Comparison of ENCODE assay signal across 30 cellular contexts in genomic region chr4:62208921-62209320, GRCh38.
"Had no signal": no experiment of that assay in that cellular context is flagged by ENCODE, and none has a peak within 500 bp of the region (broad histone marks: within the 10 kb centered on the region; RNA-seq: fewer than 3 reads in every experiment).

No MANE protein-coding gene starts in this region.

- H3K27me3 ChIP-seq: brain microvascular endothelial cell had no signal

- H3K4me1 Mint-ChIP-seq: activated CD4-positive, alpha-beta memory T cell treated with anti-CD3 and anti-CD28 coated beads, Interleukin-2, amount 10 ng/mL, durations not matched to agents 7 days and 5 days; activated CD4-positive, alpha-beta T cell treated with anti-CD3 and anti-CD28 coated beads, Interleukin-2, amount 10 ng/mL, durations not matched to agents 7 days and 5 days; central memory CD8-positive, alpha-beta T cell had no signal

- H3K36me3 ChIP-seq: brain microvascular endothelial cell had no signal

- ATAC-seq: activated T-cell treated with anti-CD3 and anti-CD28 coated beads, Interleukin-2, amount 50 U/mL, for 72 hours; esophagus mucosa had no signal

- H3K27ac ChIP-seq: brain microvascular endothelial cell, coronary artery, dorsolateral prefrontal cortex had no signal

- H3K4me3 ChIP-seq: coronary artery, dorsolateral prefrontal cortex had no signal

- H3K27me3 Mint-ChIP-seq: activated CD4-positive, alpha-beta memory T cell treated with anti-CD3 and anti-CD28 coated beads, Interleukin-2, amount 10 ng/mL, durations not matched to agents 7 days and 5 days; activated CD4-positive, alpha-beta T cell treated with anti-CD3 and anti-CD28 coated beads, Interleukin-2, amount 10 ng/mL, durations not matched to agents 7 days and 5 days; activated naive CD8-positive, alpha-beta T cell; activated T-cell treated with anti-CD3 and anti-CD28 coated beads, Interleukin-2, amount 50 U/mL, for 24 hours; central memory CD8-positive, alpha-beta T cell; dendritic cell treated with granulocyte-macrophage colony-stimulating factor and Interleukin-4, amounts not matched to agents 40 ng/mL and 50 ng/mL, for 4 days had no signal

- H3K36me3 Mint-ChIP-seq: activated naive CD8-positive, alpha-beta T cell; WTC11 had no signal

- H3K4me3 Mint-ChIP-seq: activated CD4-positive, alpha-beta memory T cell treated with anti-CD3 and anti-CD28 coated beads, Interleukin-2, amount 10 ng/mL, durations not matched to agents 7 days and 5 days; activated CD4-positive, alpha-beta T cell treated with anti-CD3 and anti-CD28 coated beads, Interleukin-2, amount 10 ng/mL, durations not matched to agents 7 days and 5 days; activated naive CD8-positive, alpha-beta T cell; activated T-cell treated with anti-CD3 and anti-CD28 coated beads, Interleukin-2, amount 50 U/mL, for 24 hours; activated T-cell treated with anti-CD3 and anti-CD28 coated beads, Interleukin-2, amount 50 U/mL, for 72 hours; central memory CD8-positive, alpha-beta T cell; dendritic cell treated with granulocyte-macrophage colony-stimulating factor and Interleukin-4, amounts not matched to agents 40 ng/mL and 50 ng/mL, for 4 days; endodermal cell; WTC11 had no signal

- H3K9me3 Mint-ChIP-seq: dendritic cell treated with granulocyte-macrophage colony-stimulating factor and Interleukin-4, amounts not matched to agents 40 ng/mL and 50 ng/mL, for 4 days; endodermal cell; WTC11 had no signal

- FAIRE-seq: astrocyte, bronchial epithelial cell, frontal cortex had no signal

- H3K27ac Mint-ChIP-seq: activated CD4-positive, alpha-beta memory T cell treated with anti-CD3 and anti-CD28 coated beads, Interleukin-2, amount 10 ng/mL, durations not matched to agents 7 days and 5 days; activated CD4-positive, alpha-beta T cell treated with anti-CD3 and anti-CD28 coated beads, Interleukin-2, amount 10 ng/mL, durations not matched to agents 7 days and 5 days; activated naive CD8-positive, alpha-beta T cell; activated T-cell treated with anti-CD3 and anti-CD28 coated beads, Interleukin-2, amount 50 U/mL, for 24 hours; activated T-cell treated with anti-CD3 and anti-CD28 coated beads, Interleukin-2, amount 50 U/mL, for 72 hours; dendritic cell treated with granulocyte-macrophage colony-stimulating factor and Interleukin-4, amounts not matched to agents 40 ng/mL and 50 ng/mL, for 4 days; endodermal cell; WTC11 had no signal

- DNase-seq: activated CD4-positive, alpha-beta memory T cell treated with anti-CD3 and anti-CD28 coated beads, Interleukin-2, amount 10 ng/mL, durations not matched to agents 7 days and 5 days; activated CD4-positive, alpha-beta T cell treated with anti-CD3 and anti-CD28 coated beads for 1 hour; activated CD4-positive, alpha-beta T cell treated with anti-CD3 and anti-CD28 coated beads for 4 hours; activated CD4-positive, alpha-beta T cell treated with anti-CD3 and anti-CD28 coated beads, Interleukin-2, amount 10 ng/mL, durations not matched to agents 7 days and 5 days; activated CD4-positive, alpha-beta T cell treated with anti-CD3 and anti-CD28 coated beads, Interleukin-2, amount 50 U/mL, for 4 hours; activated CD8-positive, alpha-beta memory T cell treated with anti-CD3 and anti-CD28 coated beads, Interleukin-2, amount 50 U/mL, for 48 hours; activated gamma-delta T cell; activated naive CD4-positive, alpha-beta T cell treated with anti-CD3 and anti-CD28 coated beads, Interleukin-2, amount 50 U/mL, for 16 hours; activated naive CD4-positive, alpha-beta T cell treated with Interleukin-2 at 50 U/mL for 16 hours; activated T-cell treated with anti-CD3 and anti-CD28 coated beads for 4 hours; activated T-cell treated with anti-CD3 and anti-CD28 coated beads, Interleukin-2, amount 50 U/mL, for 24 hours; activated T-cell treated with anti-CD3 and anti-CD28 coated beads, Interleukin-2, amount 50 U/mL, for 72 hours; amniotic stem cell; anterior cingulate cortex; brain microvascular endothelial cell; dorsolateral prefrontal cortex; effector memory CD4-positive, alpha-beta T cell; endodermal cell; foreskin fibroblast; head of caudate nucleus; T-helper 2 cell had no signal
